In the genomic region with DNA sequence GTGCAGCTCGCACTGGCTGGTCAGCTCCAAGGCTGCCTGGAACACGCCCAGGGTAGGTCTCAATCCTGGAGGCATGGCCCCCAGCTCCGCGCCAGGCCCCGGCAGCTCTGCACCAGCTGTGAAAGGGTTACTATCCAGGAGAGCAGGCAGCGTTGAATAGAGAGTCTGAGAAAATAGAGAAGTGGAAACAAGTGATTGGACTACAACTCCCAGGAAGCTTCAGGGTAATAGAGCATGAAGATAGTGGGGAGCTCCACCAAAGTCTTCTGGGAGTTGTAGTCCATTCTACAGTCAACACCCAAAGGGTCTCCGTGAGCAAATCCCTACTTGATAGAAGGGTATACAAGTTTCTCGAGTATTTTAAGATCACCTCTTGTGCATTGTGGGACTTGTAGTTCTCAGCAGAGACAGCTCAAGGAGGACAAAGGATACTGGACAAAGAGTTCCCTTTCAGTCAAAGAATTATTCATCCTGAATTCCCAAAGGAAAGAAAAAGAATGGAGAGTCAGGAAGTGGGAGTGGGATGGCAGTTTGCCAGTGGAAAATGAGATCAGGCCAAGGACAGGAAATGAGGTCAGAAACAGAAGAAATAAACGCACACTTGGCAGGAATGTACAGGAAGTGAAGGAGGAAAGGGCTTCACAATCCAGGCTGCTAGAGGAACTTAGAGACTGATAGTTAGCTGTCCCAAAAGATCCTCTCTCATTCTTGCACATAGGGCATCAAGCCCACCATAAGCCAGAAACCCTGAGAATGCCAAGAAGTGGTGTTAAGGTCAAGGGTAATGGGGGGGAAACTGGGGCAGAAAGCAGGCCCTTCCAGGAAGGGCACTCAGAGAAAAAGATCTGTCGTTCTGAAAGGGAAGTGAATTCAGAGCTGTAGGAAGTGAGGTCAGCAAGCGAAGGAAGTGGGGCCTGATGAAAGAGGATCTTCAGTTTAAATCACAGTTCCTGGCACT, we compare ENCODE assay signal across 8 cellular contexts. TPM values are rescaled to one million over a fixed set of nuclear protein-coding genes. Genes with fewer than 3 reads are reported as not detected.
DNase-seq lines count a peak whose midpoint lies in the region; TF ChIP-seq lines count a peak whose summit lies in the region.

No MANE protein-coding gene starts in this region.

- DNase-seq in NCI-H1417 (lab: John Stamatoyannopoulos, UW) (peak in 2 of 3 experiments; percentile 36 to 46), NCI-H1417 treated with DMSO at 0.1 percent for 48 hours (lab: John Stamatoyannopoulos, UW) (no peak), NCI-H1105 (lab: John Stamatoyannopoulos, UW) (peak; percentile 23), epithelial cell of esophagus (ENCODE audit: low read depth) (peak; percentile 86), vagina (ENCODE audit: extremely low spot score in 2 of 2) (no peak), NCI-H2107 (lab: John Stamatoyannopoulos, UW) (no peak)
- DNase-seq in T-helper 2 cell treated with Interferon-gamma antibody and Interleukin-4, amounts not matched to agents 5 μg/mL and 100 μg/mL, for 36 hours (ENCODE audit: low spot score): no peak

- no peak overlapping the region for H3K9ac ChIP-seq in mucosa of rectum (ENCODE audit: low read depth in 1 of 2, low read length in 2 of 2)

- H3K4me1 ChIP-seq in mucosa of rectum (ENCODE audit: control insufficient read depth in 2 of 2, insufficient read depth in 2 of 2, low read length in 2 of 2) (peaks cover 4 to 7% of the 10 kb centered on the region in 2 donors), vagina (peaks cover 10% of the 10 kb centered on the region)

- peaks cover 24% of the 10 kb centered on the region for H3K36me3 Mint-ChIP-seq in T-helper 2 cell treated with Interferon-gamma antibody and Interleukin-4, amounts not matched to agents 5 μg/mL and 100 μg/mL, for 36 hours (ENCODE audit: low read depth)

- H3K27me3 ChIP-seq in mucosa of rectum (ENCODE audit: control insufficient read depth in 2 of 2, insufficient read depth in 2 of 2, low read length in 2 of 2) (no peaks in the 10 kb centered on the region), vagina (no peaks in the 10 kb centered on the region)

- TF ChIP-seq CTCF in epithelial cell of esophagus (IDR thresholded peaks at IDR 0.05; ENCODE audit: insufficient read depth, low read depth, low read length, missing control alignments) (no peak), vagina (IDR thresholded peaks at IDR 0.05) (no peak)

- H3K36me3 ChIP-seq in mucosa of rectum (ENCODE audit: control insufficient read depth in 2 of 2, insufficient read depth in 2 of 2, low read length in 2 of 2) (no peaks in the 10 kb centered on the region), vagina (no peaks in the 10 kb centered on the region)

- H3K27ac ChIP-seq in mucosa of rectum (ENCODE audit: low read depth in 2 of 2, low read length in 2 of 2) (peak overlapping the region; percentile 65 to 74), vagina (peak overlapping the region; percentile 46)

- peak overlapping the region; percentile 77 for H3K27ac Mint-ChIP-seq in T-helper 2 cell treated with Interferon-gamma antibody and Interleukin-4, amounts not matched to agents 5 μg/mL and 100 μg/mL, for 36 hours

- H3K4me3 Mint-ChIP-seq in T-helper 2 cell treated with Interferon-gamma antibody and Interleukin-4, amounts not matched to agents 5 μg/mL and 100 μg/mL, for 36 hours: peak overlapping the region; percentile 8

- no peak overlapping the region for H3K4me3 ChIP-seq in epithelial cell of esophagus (ENCODE audit: low read length)
- H3K4me3 ChIP-seq in mucosa of rectum (ENCODE audit: low read length in 2 of 2): no peak overlapping the region
- H3K4me3 ChIP-seq in vagina: no peak overlapping the region

- TF ChIP-seq POLR2A in vagina (IDR thresholded peaks at IDR 0.05): no peak

- H3K9me3 Mint-ChIP-seq in T-helper 2 cell treated with Interferon-gamma antibody and Interleukin-4, amounts not matched to agents 5 μg/mL and 100 μg/mL, for 36 hours: peaks cover 31% of the 10 kb centered on the region

- no peaks in the 10 kb centered on the region for H3K27me3 Mint-ChIP-seq in T-helper 2 cell treated with Interferon-gamma antibody and Interleukin-4, amounts not matched to agents 5 μg/mL and 100 μg/mL, for 36 hours (ENCODE audit: low read depth)

- H3K9me3 ChIP-seq in mucosa of rectum (ENCODE audit: control insufficient read depth in 2 of 2, low read length in 2 of 2): no peaks in the 10 kb centered on the region
- no peaks in the 10 kb centered on the region for H3K9me3 ChIP-seq in vagina

- peaks cover 19% of the 10 kb centered on the region for H3K4me1 Mint-ChIP-seq in T-helper 2 cell treated with Interferon-gamma antibody and Interleukin-4, amounts not matched to agents 5 μg/mL and 100 μg/mL, for 36 hours (ENCODE audit: low read depth)

- intact Hi-C loops in vagina (cut with DNase I): no loop called here

RNA-seq across cellular contexts. Expression of a gene that starts 5.5 kb away (rescaled TPM):
- 3.4 TPM for total RNA-seq in vagina

RNA-seq across cellular contexts. Expression of a gene that starts 15.3 kb away (rescaled TPM):
- total RNA-seq in vagina: 31.2 TPM

RNA-seq across cellular contexts. Expression of a gene that starts 21.6 kb away (rescaled TPM):
- total RNA-seq in vagina: 2.2 TPM

RNA-seq across cellular contexts. Expression of a gene that starts 27.4 kb away (rescaled TPM):
- total RNA-seq in vagina: 6.4 TPM

RNA-seq across cellular contexts. Expression of a gene that starts 29.3 kb away (rescaled TPM):
- 6.1 TPM for total RNA-seq in vagina

Comparison
In these comparisons a context has a peak if more than half of its experiments do, and no peak if none do; other contexts are left out.
1. DNase-seq: peak in NCI-H1417 (2 of 3), NCI-H1105 (single experiment) and epithelial cell of esophagus (single experiment); none in NCI-H1417 treated with DMSO at 0.1 percent for 48 hours (single experiment), T-helper 2 cell treated with Interferon-gamma antibody and Interleukin-4, amounts not matched to agents 5 μg/mL and 100 μg/mL, for 36 hours (single experiment), vagina (0 of 2) and NCI-H2107 (single experiment).